17 cellular contexts compared by ENCODE assay signal in genomic region chr2:145184741-145185671, GRCh38.
DNase-seq lines count a peak whose midpoint lies in the region; ATAC-seq and TF ChIP-seq lines count a peak whose summit lies in the region.
"Had no signal": no experiment of that assay in that cellular context is flagged by ENCODE, and none has a peak within 500 bp of the region (broad histone marks: within the 10 kb centered on the region; RNA-seq: fewer than 3 reads in every experiment).

No MANE protein-coding gene starts in this region.

- dilution Hi-C loops in IMR-90 (cut with HindIII; ENCODE audit: low sequenced_read_pairs, unreplicated experiment) = no loop called here

- CTCF ChIA-PET in IMR-90 (lab: Yijun Ruan, JAX) = interaction anchor here (0.6 to 0.7 kb wide), 2 partner anchors 207 to 553 kb away, joined by 3 to 4 read pairs; no protein-coding TSS in a partner anchor
- CTCF ChIA-PET in CD4-positive, alpha-beta T cell (lab: Charles Lee) = no interaction called here

- no peak overlapping the region for H3K56ac ChIP-seq in IMR-90 (ENCODE audit: extremely low read depth, insufficient read depth, low read length)

- H3K4me3 ChIP-seq in AG10803 (ENCODE audit: low read length) (no peak overlapping the region), IMR-90 (ENCODE audit: insufficient read depth, low read depth, low read length) (no peak overlapping the region), cardiac fibroblast (replicated peaks in 1 of 2; ENCODE audit: low read depth in 2 of 2, low read length in 2 of 2) (no peak overlapping the region), left lung (no peak overlapping the region)

- H3K9me3 ChIP-seq in IMR-90 (ENCODE audit: control insufficient read depth, insufficient read depth, low read length) (no peaks in the 10 kb centered on the region), left lung (no peaks in the 10 kb centered on the region)
- H3K9me3 ChIP-seq in CD4-positive, alpha-beta T cell (ENCODE audit: control insufficient read depth, low read length) = no peaks in the 10 kb centered on the region

- no CpG with 5 or more reads among the region's 5 CpGs for WGBS in IMR-90 (ENCODE audit: extremely low coverage in 2 of 2, insufficient read length in 1 of 2), 2 experiments

- no peak overlapping the region for H2AFZ ChIP-seq in IMR-90 (replicated peaks; ENCODE audit: low read length, poor library complexity)

- no peaks in the 10 kb centered on the region for H4K20me1 ChIP-seq in IMR-90 (ENCODE audit: insufficient read depth, low read length)

- H3K79me1 ChIP-seq in IMR-90 (ENCODE audit: low read depth in 1 of 2, low read length in 2 of 2) = no peaks in the 10 kb centered on the region

- peak overlapping the region; percentile 31; the same call in 1 of the 2 replicates for H3K14ac ChIP-seq in IMR-90 (replicated peaks; ENCODE audit: low read depth, low read length)

- TF ChIP-seq CTCF in AG10803 (conservative IDR thresholded peaks at IDR 0.05; ENCODE audit: low read length) = no peak
- no peak for TF ChIP-seq CTCF in IMR-90 (conservative IDR thresholded peaks at IDR 0.05; ENCODE audit: low read depth, low read length)
- no peak for TF ChIP-seq CTCF in cardiac fibroblast (IDR thresholded peaks at IDR 0.05; ENCODE audit: low read depth, low read length)
- TF ChIP-seq CTCF in left lung (IDR thresholded peaks at IDR 0.05) = no peak
- no peak for TF ChIP-seq CTCF in CD4-positive, alpha-beta T cell (IDR thresholded peaks at IDR 0.05)

- no TSS peak for BruUV-seq in IMR-90 (replicated peaks; lab: Mats Ljungman, UMichigan)

- peak; percentile 44 for ATAC-seq in IMR-90 (ENCODE audit: low read depth)
- ATAC-seq in left lung = peak; percentile 60
- no peak for ATAC-seq in GM19463 (IDR thresholded peaks at IDR 0.05; ENCODE audit: unreplicated experiment)
- ATAC-seq in CD4-positive, alpha-beta T cell (ENCODE audit: poor library complexity) = no peak
- ATAC-seq in GM19351 (IDR thresholded peaks at IDR 0.05; ENCODE audit: unreplicated experiment) = no peak
- ATAC-seq: foreskin keratinocyte had no signal

- H3K36me3 ChIP-seq in IMR-90 (ENCODE audit: control insufficient read depth, insufficient read depth, low read length) (no peaks in the 10 kb centered on the region), left lung (no peaks in the 10 kb centered on the region)

- H3K9ac ChIP-seq in IMR-90 (ENCODE audit: low read depth, low read length) = no peak overlapping the region

- intact Hi-C loops in IMR-90 (cut with micrococcal nuclease) (loop anchor here (1.0 to 10.0 kb wide), 2 partner anchors 27 to 1050 kb away; no protein-coding TSS in a partner anchor), left lung (cut with DNase I) (no loop called here)
- intact Hi-C loops in CD4-positive, alpha-beta T cell (cut with DNase I, micrococcal nuclease) = no loop called here

- H3K18ac ChIP-seq in IMR-90 (ENCODE audit: low read depth, low read length) = peak overlapping the region; percentile 78; the same call in 1 of the 2 replicates

- no peak overlapping the region for H2AK5ac ChIP-seq in IMR-90 (ENCODE audit: low read depth, low read length)

- H2AK9ac ChIP-seq in IMR-90 (replicated peaks; ENCODE audit: low read depth, low read length, poor library complexity) = no peak overlapping the region

- peak overlapping the region; percentile 68 for H2BK120ac ChIP-seq in IMR-90 (ENCODE audit: low read depth, low read length)

- H3K4me1 Mint-ChIP-seq in CD4-positive, alpha-beta T cell (ENCODE audit: low read depth) = no peaks in the 10 kb centered on the region

- peak overlapping the region; percentile 24; the same call in 1 of the 2 replicates for H3K4me2 ChIP-seq in IMR-90 (ENCODE audit: low read depth, low read length)

- no peak for TF ChIP-seq RAD21 in IMR-90 (IDR thresholded peaks at IDR 0.05; ENCODE audit: low read length)

- in situ Hi-C loops in IMR-90 (cut with MboI; ENCODE audit: low sequenced_read_pairs) = no loop called here

- peak overlapping the region; percentile 64 for H2BK5ac ChIP-seq in IMR-90 (ENCODE audit: low read depth, low read length, poor library complexity, severe bottlenecking)

- peak overlapping the region; percentile 44; the same call in 1 of the 2 replicates for H3K27ac ChIP-seq in IMR-90 (ENCODE audit: insufficient read depth, low read length)
- H3K27ac ChIP-seq in left lung = peak overlapping the region in 1 of 2 donors; percentile 21
- no peak overlapping the region for H3K27ac ChIP-seq in CD4-positive, alpha-beta T cell (ENCODE audit: low read depth, low read length)
- H3K27ac ChIP-seq: foreskin keratinocyte had no signal

- peaks cover 3% of the 10 kb centered on the region for H3K27me3 Mint-ChIP-seq in CD4-positive, alpha-beta T cell

- 0 out of 2 replicates have a peak, but pooled peaks cover 2% of the 10 kb centered on the region for H3K9me1 ChIP-seq in IMR-90 (ENCODE audit: insufficient read depth, low read length)

- H3K36me3 Mint-ChIP-seq in CD4-positive, alpha-beta T cell (ENCODE audit: low read depth) = no peaks in the 10 kb centered on the region
- H3K36me3 Mint-ChIP-seq: CD14-positive monocyte had no signal

- peak overlapping the region; percentile 44; the same call in 1 of the 2 replicates for H4K91ac ChIP-seq in IMR-90 (ENCODE audit: insufficient read depth, low read depth, low read length)

- peak overlapping the region; percentile 70; the same call in 1 of the 2 replicates for H4K5ac ChIP-seq in IMR-90 (ENCODE audit: low read depth, low read length)

- DNase-seq in AG10803 (ENCODE audit: low read depth) (peak; percentile 90), IMR-90 (peak; percentile 62), cardiac fibroblast (ENCODE audit: low read depth in 2 of 2) (peak; percentile 27 to 48), left lung (no peak), putamen (ENCODE audit: low spot score) (no peak)
- DNase-seq in CD4-positive, alpha-beta T cell = no peak
- DNase-seq: activated CD4-positive, alpha-beta T cell treated with anti-CD3 and anti-CD28 coated beads, Interleukin-2, amount 50 U/mL, for 4 hours; activated effector memory CD4-positive, alpha-beta T cell treated with anti-CD3 and anti-CD28 coated beads, Interleukin-2, amount 50 U/mL, for 16 hours; cerebellar nuclear complex; NCI-H1694; OCI-M1; stimulated activated CD8-positive, alpha-beta memory T cell treated with anti-CD3 and anti-CD28 coated beads, Interleukin-4, amount 100 ng/mL, for 48 hours had no signal

- no peak overlapping the region for H3K4me3 Mint-ChIP-seq in CD4-positive, alpha-beta T cell
- H3K4me3 Mint-ChIP-seq: CD14-positive monocyte, neural crest cell had no signal

- TF ChIP-seq POLR2A in IMR-90 (IDR thresholded peaks at IDR 0.05; ENCODE audit: low read depth, low read length) = no peak

- no peak overlapping the region for H3K27ac Mint-ChIP-seq in CD4-positive, alpha-beta T cell
- H3K27ac Mint-ChIP-seq: CD14-positive monocyte had no signal

- H2BK15ac ChIP-seq in IMR-90 (ENCODE audit: low read depth, low read length) = peak overlapping the region; percentile 66; the same call in 1 of the 3 replicates

- H3K23ac ChIP-seq in IMR-90 (ENCODE audit: low read depth, low read length) = no peak overlapping the region

- H3K4ac ChIP-seq in IMR-90 (ENCODE audit: low read depth, low read length) = peak overlapping the region; percentile 44; the same call in 1 of the 2 replicates

- H3K4me1 ChIP-seq in IMR-90 (ENCODE audit: control insufficient read depth, insufficient read depth, low read length) (peaks cover 1% of the 10 kb centered on the region; the same call in 1 of the 2 replicates), left lung (peaks cover 0 to 12% of the 10 kb centered on the region in 2 donors)
- H3K4me1 ChIP-seq: foreskin keratinocyte had no signal

- peak overlapping the region in 1 of 2 experiments; percentile 70; a peak in 2 of 4 replicates for H4K8ac ChIP-seq in IMR-90 (ENCODE audit: low read depth in 2 of 2, low read length in 2 of 2)

- H3K27me3 ChIP-seq in IMR-90 (ENCODE audit: control insufficient read depth, insufficient read depth, low read length) (no peaks in the 10 kb centered on the region), left lung (no peaks in the 10 kb centered on the region)
- H3K27me3 ChIP-seq in CD4-positive, alpha-beta T cell (ENCODE audit: control insufficient read depth, insufficient read depth, low read length) = no peaks in the 10 kb centered on the region
- H3K27me3 ChIP-seq: foreskin keratinocyte had no signal

- POLR2A ChIA-PET in IMR-90 (lab: Charles Lee; ENCODE audit: unreplicated experiment) = interaction anchor here (0.6 kb wide), 1 partner anchor 644 kb away, joined by 3 read pairs; no protein-coding TSS in a partner anchor
- POLR2A ChIA-PET in CD4-positive, alpha-beta T cell (lab: Charles Lee) = no interaction called here

- peak overlapping the region; percentile 44; the same call in 1 of the 2 replicates for H2BK20ac ChIP-seq in IMR-90 (ENCODE audit: low read depth, low read length)

- H3K9me3 Mint-ChIP-seq in CD4-positive, alpha-beta T cell = no peaks in the 10 kb centered on the region
- H3K9me3 Mint-ChIP-seq: neural crest cell had no signal

TF ChIP-seq in IMR-90, 13 proteins besides CTCF, POLR2A, EP300 and RAD21:
- TF ChIP-seq ELK1 (IDR thresholded peaks at IDR 0.05; ENCODE audit: borderline replicate concordance, low read depth, low read length) (no peak), MXI1 (IDR thresholded peaks at IDR 0.05; ENCODE audit: borderline replicate concordance, low read depth, low read length) (no peak), MAFK (IDR thresholded peaks at IDR 0.05; ENCODE audit: low read depth, low read length) (peak; percentile 54), RCOR1 (IDR thresholded peaks at IDR 0.05; ENCODE audit: insufficient replicate concordance, low read length) (no peak), NFE2L2 (IDR thresholded peaks at IDR 0.05; ENCODE audit: low read depth, low read length) (no peak), USF2 (IDR thresholded peaks at IDR 0.05; ENCODE audit: low read depth, low read length) (no peak)

Comparison
In these comparisons a context has a peak if more than half of its experiments do, and no peak if none do; other contexts are left out.
1. DNase-seq: peak in AG10803 (single experiment), IMR-90 (single experiment) and cardiac fibroblast (2 of 2); none in left lung (0 of 2), putamen (single experiment) and CD4-positive, alpha-beta T cell (0 of 10).
2. ATAC-seq: peak in IMR-90 (single experiment) and left lung (single experiment); none in GM19463 (single experiment), CD4-positive, alpha-beta T cell (single experiment) and GM19351 (single experiment).